ENCODE assay signal across 8 cellular contexts in genomic region chr19:7831452-7831851, GRCh38. TPM values are rescaled to one million over a fixed set of nuclear protein-coding genes. Genes with fewer than 3 reads are reported as not detected.
A peak's percentile ranks its signal among the peaks of the same experiment; 100 is the strongest.
DNase-seq lines count a peak whose midpoint lies in the region; ATAC-seq and TF ChIP-seq lines count a peak whose summit lies in the region.

No MANE protein-coding gene starts in this region.

- 0 out of 2 replicates have a peak, but pooled peaks cover 3% of the 10 kb centered on the region for H3F3A ChIP-seq in GM23338 (replicated peaks; ENCODE audit: low read depth)

- DNase-seq in AG04449 (ENCODE audit: low read depth, low spot score) = no peak
- DNase-seq in GM23338 (ENCODE audit: low spot score) = peak; percentile 84
- peak; percentile 91 for DNase-seq in islet precursor cell
- DNase-seq in T1000 (lab: John Stamatoyannopoulos, UW) = no peak
- no peak for DNase-seq in stimulated activated CD4-positive, alpha-beta T cell treated with anti-CD3 and anti-CD28 coated beads, Interleukin-4, amount 100 ng/mL, for 24 hours

- CTCF ChIA-PET in AG04449 (lab: Yijun Ruan, JAX) = interaction anchor here (1.0 to 5.7 kb wide), 5 partner anchors 21 to 151 kb away, joined by 3 to 45 read pairs (median 9); partner anchors contain the start of gene TRAPPC5

- H3K36me3 ChIP-seq in GM23338 (ENCODE audit: insufficient read depth) = no peaks in the 10 kb centered on the region

- no peaks in the 10 kb centered on the region for H3K9me2 ChIP-seq in GM23338 (ENCODE audit: insufficient read depth)

- no peak overlapping the region for H3K27ac Mint-ChIP-seq in GM23338
- no peak overlapping the region for H3K27ac Mint-ChIP-seq in activated naive CD8-positive, alpha-beta T cell

- TF ChIP-seq CTCF in AG04449 (IDR thresholded peaks at IDR 0.05; ENCODE audit: insufficient read depth, low read length, missing control alignments) = peak; percentile 48
- peak; percentile 54 to 74 for TF ChIP-seq CTCF in GM23338 (conservative IDR thresholded peaks at IDR 0.05; ENCODE audit: low read depth in 2 of 2)

- H3K9me3 Mint-ChIP-seq in GM23338 = no peaks in the 10 kb centered on the region; the same call in 2 of the 3 replicates
- no peaks in the 10 kb centered on the region for H3K9me3 Mint-ChIP-seq in activated naive CD8-positive, alpha-beta T cell (ENCODE audit: low read depth)

- H3K4me1 Mint-ChIP-seq in GM23338 = peaks cover 20% of the 10 kb centered on the region
- peaks cover 14% of the 10 kb centered on the region for H3K4me1 Mint-ChIP-seq in activated naive CD8-positive, alpha-beta T cell (ENCODE audit: low read depth)

- peak overlapping the region; percentile 12; the same call in 1 of the 2 replicates for H3K4me2 ChIP-seq in GM23338

- peaks cover 21% of the 10 kb centered on the region for H3K27me3 Mint-ChIP-seq in GM23338 (ENCODE audit: insufficient read depth, low read depth, poor library complexity)
- no peaks in the 10 kb centered on the region for H3K27me3 Mint-ChIP-seq in activated naive CD8-positive, alpha-beta T cell

- H4K20me1 ChIP-seq in GM23338 (replicated peaks; ENCODE audit: insufficient read depth) = no peaks in the 10 kb centered on the region

- no peak overlapping the region for H3K27ac ChIP-seq in GM23338 (ENCODE audit: low read depth)

- H3K4me3 Mint-ChIP-seq in GM23338 = peak overlapping the region; percentile 73
- peak overlapping the region; percentile 83 for H3K4me3 Mint-ChIP-seq in activated naive CD8-positive, alpha-beta T cell

- H3K36me3 Mint-ChIP-seq in GM23338 (ENCODE audit: low read depth) = no peaks in the 10 kb centered on the region
- no peaks in the 10 kb centered on the region for H3K36me3 Mint-ChIP-seq in activated naive CD8-positive, alpha-beta T cell

- 0 out of 2 replicates have a peak, but pooled peaks cover 6% of the 10 kb centered on the region for H3K27me3 ChIP-seq in GM23338 (ENCODE audit: insufficient read depth)

- POLR2A ChIA-PET in AG04449 (lab: Yijun Ruan, JAX) = interaction anchor here (0.7 kb wide), 1 partner anchor 1632 kb away, joined by 3 read pairs; no protein-coding TSS in a partner anchor

- H3K4me3 ChIP-seq in AG04449 (ENCODE audit: low read depth, low read length) = peak overlapping the region; percentile 70
- H3K4me3 ChIP-seq in GM23338 = no peak overlapping the region

- peaks cover 8% of the 10 kb centered on the region for H3K4me1 ChIP-seq in GM23338 (ENCODE audit: insufficient read depth)

- H3K79me2 ChIP-seq in GM23338 (replicated peaks; ENCODE audit: insufficient read depth) = no peaks in the 10 kb centered on the region

- ATAC-seq in GM23338 (peak; percentile 10), GM21423 (IDR thresholded peaks at IDR 0.05; ENCODE audit: unreplicated experiment) (no peak), GM21526 (IDR thresholded peaks at IDR 0.05; ENCODE audit: low FRiP score, unreplicated experiment) (no peak)

- no peak overlapping the region for H2AFZ ChIP-seq in GM23338

TF ChIP-seq in GM23338, 12 proteins besides CTCF, POLR2A, EP300 and RAD21 (continues in another document):
- TF ChIP-seq EZH2 (IDR thresholded peaks at IDR 0.05; ENCODE audit: low read depth, unreplicated experiment) (no peak), NANOG (IDR thresholded peaks at IDR 0.05; ENCODE audit: borderline replicate concordance) (no peak), ZNF331 (CRISPR knock-in tag; IDR thresholded peaks at IDR 0.05; ENCODE audit: low read depth) (no peak), STAT1 (IDR thresholded peaks at IDR 0.05; ENCODE audit: unreplicated experiment) (no peak), ETS1 (IDR thresholded peaks at IDR 0.05) (no peak), ZNF462 (CRISPR knock-in tag; IDR thresholded peaks at IDR 0.05) (no peak), POLR2AphosphoS5 (IDR thresholded peaks at IDR 0.05; ENCODE audit: low read depth) (no peak)

RNA-seq across cellular contexts. Expression of gene EVI5L, which starts 1.4 kb away (rescaled TPM):
- total RNA-seq in GM23338 (2014; rRNA removed; shearing (Covaris generic)) = 14.0 and 16.2 TPM in 2 replicates
- polyA plus RNA-seq in GM23338 (2016; fragmentation: Nextera tagmentation; extraction: Ambion mirVana) = 4.3 and 4.5 TPM in 2 replicates

RNA-seq across cellular contexts. Expression of gene PRR36, which starts 42.7 kb away (rescaled TPM):
- 12.1 and 17.6 TPM in 2 replicates for total RNA-seq in GM23338 (2014; rRNA removed; shearing (Covaris generic))
- 17.9 and 22.3 TPM in 2 replicates for polyA plus RNA-seq in GM23338 (2016; fragmentation: Nextera tagmentation; extraction: Ambion mirVana)

RNA-seq across cellular contexts. Expression of gene LRRC8E, which starts 56.9 kb away (rescaled TPM):
- 4.5 and 4.8 TPM in 2 replicates for total RNA-seq in GM23338 (2014; rRNA removed; shearing (Covaris generic))
- 0.29 and 1.3 TPM in 2 replicates for polyA plus RNA-seq in GM23338 (2016; fragmentation: Nextera tagmentation; extraction: Ambion mirVana)

Comparison
In these comparisons a context has a peak if more than half of its experiments do, and no peak if none do; other contexts are left out.
1. DNase-seq: peak in GM23338 (single experiment) and islet precursor cell (single experiment); none in AG04449 (single experiment), T1000 (single experiment) and stimulated activated CD4-positive, alpha-beta T cell treated with anti-CD3 and anti-CD28 coated beads, Interleukin-4, amount 100 ng/mL, for 24 hours (single experiment).